In genomic region chr5:146883496-146883895, GRCh38 we compare ENCODE assay signal across 24 cellular contexts. TPM values are rescaled to one million over a fixed set of nuclear protein-coding genes. Genes with fewer than 3 reads are reported as not detected.
"Had no signal": no experiment of that assay in that cellular context is flagged by ENCODE, and none has a peak within 500 bp of the region (broad histone marks: within the 10 kb centered on the region; RNA-seq: fewer than 3 reads in every experiment).

No MANE protein-coding gene starts in this region.

- DNase-seq: activated CD4-positive, alpha-beta memory T cell treated with anti-CD3 and anti-CD28 coated beads, Interleukin-2, amount 10 ng/mL, durations not matched to agents 7 days and 5 days; activated CD4-positive, alpha-beta T cell treated with anti-CD3 and anti-CD28 coated beads, Interleukin-2, amount 10 ng/mL, durations not matched to agents 24 days and 14 days; activated CD4-positive, CD25-positive, alpha-beta regulatory T cell treated with anti-CD3 and anti-CD28 coated beads, Interleukin-2, amount 50 U/mL, for 72 hours; activated CD8-positive, alpha-beta memory T cell treated with anti-CD3 and anti-CD28 coated beads, Interleukin-2, amount 50 U/mL, for 48 hours; activated gamma-delta T cell treated with Interleukin-2 at 50 U/mL for 16 hours; activated naive CD4-positive, alpha-beta T cell treated with anti-CD3 and anti-CD28 coated beads, Interleukin-2, amount 50 U/mL, for 16 hours; activated T-cell treated with anti-CD3 and anti-CD28 coated beads, Interleukin-2, amount 50 U/mL, for 4 hours; amygdala; effector memory CD4-positive, alpha-beta T cell; foreskin fibroblast; heart left ventricle; kidney glomerular epithelial cell; lower lobe of right lung; mesendoderm; right cardiac atrium; stimulated activated CD4-positive, alpha-beta T cell treated with anti-CD3 and anti-CD28 coated beads, Interleukin-2, amount 100 ng/mL, for 48 hours; stimulated activated naive CD4-positive, alpha-beta T cell treated with Interleukin-2 at 50 U/mL for 16 hours; T-helper 9 cell had no signal

- H3K27ac ChIP-seq: heart left ventricle, lower lobe of right lung, tibial nerve had no signal

- H3K9me3 ChIP-seq: heart left ventricle, lower lobe of right lung, tibial nerve had no signal

- H3K27me3 ChIP-seq: tibial nerve had no signal

- ATAC-seq: activated T-cell treated with anti-CD3 and anti-CD28 coated beads, Interleukin-2, amount 50 U/mL, for 4 hours; activated T-helper 17 cell treated with anti-CD3 and anti-CD28 coated beads, Interleukin-2, amount 50 U/mL, for 72 hours; heart left ventricle; left lobe of liver; lower lobe of right lung; natural killer cell treated with Interleukin-12 subunit alpha and Interleukin-12 subunit beta and Interleukin-15 and Interleukin-18, amount 100 ng/mL, for 72 hours; right cardiac atrium had no signal

- H3K4me3 ChIP-seq: heart left ventricle, lower lobe of right lung, tibial nerve had no signal

- H3K36me3 ChIP-seq: heart left ventricle, lower lobe of right lung, tibial nerve had no signal

RNA-seq across cellular contexts. Expression of gene PPP2R2B, which starts 4.9 kb away (rescaled TPM):
- total RNA-seq: activated CD4-positive, alpha-beta T cell treated with anti-CD3 and anti-CD28 coated beads, Interleukin-2, amount 10 ng/mL, durations not matched to agents 24 days and 14 days; dermis microvascular lymphatic vessel endothelial cell; pulmonary artery endothelial cell had no signal
